In the genomic region with DNA sequence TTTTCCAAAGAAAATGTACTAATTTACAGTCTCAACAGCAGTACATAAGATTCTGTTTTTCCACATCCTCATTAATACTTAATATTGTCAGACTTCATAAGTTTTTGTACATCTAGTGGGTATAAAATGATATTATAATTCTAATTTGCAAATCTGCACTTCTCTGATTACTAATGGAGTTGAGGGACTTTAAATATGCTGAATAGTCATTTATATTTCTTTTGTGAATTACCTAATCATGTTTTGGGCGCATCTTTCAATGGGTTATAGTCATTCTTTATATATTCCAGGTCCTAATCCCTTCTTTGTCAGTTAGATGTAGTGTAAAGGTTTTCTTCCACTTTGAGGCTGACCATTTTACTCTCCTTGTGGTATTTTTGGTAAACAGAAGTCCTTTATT, we compare ENCODE assay signal across 27 cellular contexts.
"Had no signal": no experiment of that assay in that cellular context is flagged by ENCODE, and none has a peak within 500 bp of the region (broad histone marks: within the 10 kb centered on the region; RNA-seq: fewer than 3 reads in every experiment).

No MANE protein-coding gene starts in this region.

- H3K4me3 ChIP-seq: ascending aorta, breast epithelium, cardiac muscle cell, colonic mucosa, esophagus muscularis mucosa, gastrocnemius medialis had no signal

- H3K36me3 ChIP-seq: ascending aorta, breast epithelium, cardiac muscle cell, colonic mucosa, esophagus muscularis mucosa, gastrocnemius medialis had no signal

- DNase-seq: activated CD4-positive, alpha-beta memory T cell treated with anti-CD3 and anti-CD28 coated beads for 36 hours; activated CD4-positive, alpha-beta T cell treated with anti-CD3 and anti-CD28 coated beads for 36 hours; activated CD4-positive, alpha-beta T cell treated with anti-CD3 and anti-CD28 coated beads, Interleukin-2, amount 10 ng/mL, durations not matched to agents 24 days and 14 days; activated CD4-positive, CD25-positive, alpha-beta regulatory T cell; activated CD4-positive, CD25-positive, alpha-beta regulatory T cell treated with anti-CD3 and anti-CD28 coated beads, Interleukin-2, amount 50 U/mL, for 72 hours; activated CD8-positive, alpha-beta memory T cell treated with anti-CD3 and anti-CD28 coated beads, Interleukin-2, amount 10 ng/mL, durations not matched to agents 7 days and 5 days; activated CD8-positive, alpha-beta memory T cell treated with anti-CD3 and anti-CD28 coated beads, Interleukin-2, amount 50 U/mL, for 4 hours; activated CD8-positive, alpha-beta T cell treated with anti-CD3 and anti-CD28 coated beads, Interleukin-2, amount 10 ng/mL, durations not matched to agents 7 days and 5 days; activated effector memory CD4-positive, alpha-beta T cell treated with anti-CD3 and anti-CD28 coated beads, Interleukin-2, amount 50 U/mL, for 16 hours; activated naive CD4-positive, alpha-beta T cell treated with anti-CD3 and anti-CD28 coated beads for 36 hours; activated naive CD8-positive, alpha-beta T cell treated with anti-CD3 and anti-CD28 coated beads, Interleukin-2, amount 10 ng/mL, durations not matched to agents 7 days and 5 days; activated T-cell treated with anti-CD3 and anti-CD28 coated beads, Interleukin-2, amount 50 U/mL, for 1 hour; activated T-cell treated with anti-CD3 and anti-CD28 coated beads, Interleukin-2, amount 50 U/mL, for 48 hours; central memory CD4-positive, alpha-beta T cell; cerebellar nuclear complex; colonic mucosa; effector memory CD4-positive, alpha-beta T cell; endodermal cell; erythroblast; foreskin keratinocyte; gastrocnemius medialis; glutamatergic neuron; T-helper 2 cell had no signal

- H3K9me3 ChIP-seq: ascending aorta, breast epithelium, colonic mucosa, esophagus muscularis mucosa, gastrocnemius medialis had no signal

- H3K27me3 ChIP-seq: ascending aorta, breast epithelium, cardiac muscle cell, colonic mucosa, esophagus muscularis mucosa, foreskin keratinocyte, gastrocnemius medialis had no signal

- H3K27ac ChIP-seq: ascending aorta, breast epithelium, cardiac muscle cell, colonic mucosa, foreskin keratinocyte, gastrocnemius medialis had no signal

- ATAC-seq: activated CD4-positive, alpha-beta T cell treated with anti-CD3 and anti-CD28 coated beads for 36 hours; activated CD8-positive, alpha-beta memory T cell treated with anti-CD3 and anti-CD28 coated beads, Interleukin-2, amount 10 ng/mL, durations not matched to agents 7 days and 5 days; activated CD8-positive, alpha-beta T cell treated with anti-CD3 and anti-CD28 coated beads, Interleukin-2, amount 10 ng/mL, durations not matched to agents 7 days and 5 days; foreskin keratinocyte; gastrocnemius medialis had no signal

- H3K4me1 ChIP-seq: ascending aorta, breast epithelium, colonic mucosa, gastrocnemius medialis had no signal
